Comparison of ENCODE assay signal across 8 cellular contexts in genomic region chr13:21100211-21100610, GRCh38.
"Had no signal": no experiment of that assay in that cellular context is flagged by ENCODE, and none has a peak within 500 bp of the region (broad histone marks: within the 10 kb centered on the region; RNA-seq: fewer than 3 reads in every experiment).

No MANE protein-coding gene starts in this region.

- DNase-seq: GM23248, GOT3, H7, HFFc6, KBM-7 had no signal

- ATAC-seq: HCT116 had no signal

- H2AFZ ChIP-seq: GM23248 had no signal

- H3K36me3 ChIP-seq: HAP-1 had no signal

- H3K27ac ChIP-seq: GM23248, HL-60 had no signal

- H3K9ac ChIP-seq: GM23248 had no signal

- H3K4me3 ChIP-seq: GM23248, HAP-1 had no signal

- H3K9me3 ChIP-seq: HAP-1 had no signal
